Comparison of ENCODE assay signal across 9 cellular contexts in genomic region chr19:3403489-3404323, GRCh38. TPM values are rescaled to one million over a fixed set of nuclear protein-coding genes. Genes with fewer than 3 reads are reported as not detected.
DNase-seq lines count a peak whose midpoint lies in the region; ATAC-seq and TF ChIP-seq lines count a peak whose summit lies in the region.
"Had no signal": no experiment of that assay in that cellular context is flagged by ENCODE, and none has a peak within 500 bp of the region (broad histone marks: within the 10 kb centered on the region; RNA-seq: fewer than 3 reads in every experiment).

No MANE protein-coding gene starts in this region.

- WGBS in lower leg skin, 2 donors: 15 to 36% methylated on average over 13 to 42 of the region's 49 CpGs
- 16% methylated on average over 15 of the region's 49 CpGs for WGBS in suprapubic skin

- DNase-seq in LHCN-M2 (ENCODE audit: low read depth): peak; percentile 69
- peak; percentile 57 to 88 for DNase-seq in dermis microvascular lymphatic vessel endothelial cell (ENCODE audit: low read depth in 2 of 2)
- peak; percentile 81 to 97 for DNase-seq in lower leg skin (ENCODE audit: low spot score in 2 of 2)
- DNase-seq in suprapubic skin (ENCODE audit: low spot score in 2 of 2): peak; percentile 90 to 94
- DNase-seq in OCI-LY7 (ENCODE audit: low spot score): no peak
- DNase-seq in activated CD4-positive, alpha-beta T cell treated with anti-CD3 and anti-CD28 coated beads for 48 hours: no peak
- DNase-seq in NCI-H1436 treated with DMSO at 0.1 percent for 48 hours (lab: John Stamatoyannopoulos, UW): no peak
- DNase-seq: naive B cell had no signal

- H3K4me2 ChIP-seq in OCI-LY7 (ENCODE audit: low read length): no peak overlapping the region

- CTCF ChIA-PET in OCI-LY7 (lab: Charles Lee; ENCODE audit: unreplicated experiment): no interaction called here

- TF ChIP-seq EP300 in suprapubic skin (IDR thresholded peaks at IDR 0.05): peak; percentile 96

- no peaks in the 10 kb centered on the region for H3K27me3 ChIP-seq in suprapubic skin

- POLR2A ChIA-PET in OCI-LY7 (lab: Charles Lee): no interaction called here

- no TSS peak for BruUV-seq in OCI-LY7 (replicated peaks; lab: Mats Ljungman, UMichigan)

- H3K4me1 ChIP-seq in suprapubic skin (peaks cover 79% of the 10 kb centered on the region), OCI-LY7 (ENCODE audit: insufficient read depth, low read length, poor library complexity, severe bottlenecking) (no peaks in the 10 kb centered on the region)

- TF ChIP-seq CTCF in lower leg skin (IDR thresholded peaks at IDR 0.05): no peak
- TF ChIP-seq CTCF in suprapubic skin (IDR thresholded peaks at IDR 0.05): no peak
- no peak for TF ChIP-seq CTCF in OCI-LY7 (conservative IDR thresholded peaks at IDR 0.05; ENCODE audit: low read length)

- no peaks in the 10 kb centered on the region for H3K79me2 ChIP-seq in OCI-LY7 (ENCODE audit: insufficient read depth, low read depth, low read length)

- no peak for TF ChIP-seq POLR2A in lower leg skin (IDR thresholded peaks at IDR 0.05)
- TF ChIP-seq POLR2A in suprapubic skin (IDR thresholded peaks at IDR 0.05): no peak

- intact Hi-C loops in lower leg skin (cut with DNase I; ENCODE audit: low total_unique reads): no loop called here
- intact Hi-C loops in OCI-LY7 (cut with micrococcal nuclease; ENCODE audit: unreplicated experiment): no loop called here

- peak overlapping the region; percentile 100 for H3K27ac ChIP-seq in suprapubic skin
- H3K27ac ChIP-seq in OCI-LY7 (ENCODE audit: low read depth, low read length, poor library complexity, severe bottlenecking): no peak overlapping the region

- H3K4me3 ChIP-seq in lower leg skin (ENCODE audit: low read depth, poor library complexity, severe bottlenecking): no peak overlapping the region
- H3K4me3 ChIP-seq in suprapubic skin: peak overlapping the region; percentile 60
- no peak overlapping the region for H3K4me3 ChIP-seq in OCI-LY7 (ENCODE audit: low read depth, low read length, poor library complexity, severe bottlenecking)

- no peak for ATAC-seq in GM19395 (IDR thresholded peaks at IDR 0.05; ENCODE audit: unreplicated experiment)

- H3K9me3 ChIP-seq in suprapubic skin (no peaks in the 10 kb centered on the region), OCI-LY7 (ENCODE audit: low read length) (no peaks in the 10 kb centered on the region)

- no peak overlapping the region for H2AFZ ChIP-seq in OCI-LY7 (ENCODE audit: low read length)

- no peaks in the 10 kb centered on the region for H3K9me2 ChIP-seq in OCI-LY7 (ENCODE audit: insufficient read depth, low read length)

- H4K20me1 ChIP-seq in OCI-LY7 (ENCODE audit: insufficient read depth, low read length): no peaks in the 10 kb centered on the region

- no peaks in the 10 kb centered on the region for H3K36me3 ChIP-seq in suprapubic skin
- no peaks in the 10 kb centered on the region for H3K36me3 ChIP-seq in OCI-LY7 (ENCODE audit: insufficient read depth, low read length)

RNA-seq across cellular contexts. Expression of gene NFIC, which starts 37.3 kb away (rescaled TPM):
- 53.3 and 61.3 TPM in 2 replicates for total RNA-seq in LHCN-M2 (2014; rRNA removed)
- polyA plus RNA-seq in LHCN-M2 (2012): 58.9 TPM
- total RNA-seq in dermis microvascular lymphatic vessel endothelial cell: 11.9 and 18.2 TPM in 2 replicates
- 100 to 1,000 TPM; 102 to 236 (median 158) TPM for total RNA-seq in lower leg skin
- total RNA-seq in suprapubic skin: 100 to 1,000 TPM; 135 to 234 (median 194) TPM
- 1.0 and 1.7 TPM in 2 replicates for total RNA-seq in OCI-LY7 (2014; rRNA removed; shearing (Covaris generic))
- total RNA-seq in OCI-LY7 (2022): 1.5 and 1.8 TPM in 2 replicates

Comparison
In these comparisons a context has a peak if more than half of its experiments do, and no peak if none do; other contexts are left out.
1. DNase-seq: peak in LHCN-M2 (single experiment), dermis microvascular lymphatic vessel endothelial cell (2 of 2), lower leg skin (2 of 2) and suprapubic skin (2 of 2); none in OCI-LY7 (single experiment), activated CD4-positive, alpha-beta T cell treated with anti-CD3 and anti-CD28 coated beads for 48 hours (single experiment) and NCI-H1436 treated with DMSO at 0.1 percent for 48 hours (single experiment).